In genomic region chr2:87498169-87498568, GRCh38 we compare ENCODE assay signal across 8 cellular contexts.
DNase-seq lines count a peak whose midpoint lies in the region; ATAC-seq lines count a peak whose summit lies in the region.
"Not testable (repeated sequence)": the region's sequence is repeated elsewhere in the genome, so short reads cannot be mapped to it uniquely, and the experiment has no call there.

No MANE protein-coding gene starts in this region.

- H3K4me3 Mint-ChIP-seq in activated naive CD4-positive, alpha-beta T cell treated with anti-CD3 and anti-CD28 coated beads, Interleukin-2, amount 50 U/mL, for 24 hours, result peak overlapping the region; percentile 30

- H3K4me1 Mint-ChIP-seq in activated naive CD4-positive, alpha-beta T cell treated with anti-CD3 and anti-CD28 coated beads, Interleukin-2, amount 50 U/mL, for 24 hours, result peaks cover 26% of the 10 kb centered on the region

- H3K27ac Mint-ChIP-seq in activated naive CD4-positive, alpha-beta T cell treated with anti-CD3 and anti-CD28 coated beads, Interleukin-2, amount 50 U/mL, for 24 hours, result peak overlapping the region; percentile 35

- not testable (repeated sequence) for H3K9me3 Mint-ChIP-seq in activated naive CD4-positive, alpha-beta T cell treated with anti-CD3 and anti-CD28 coated beads, Interleukin-2, amount 50 U/mL, for 24 hours

- not testable (repeated sequence) for DNase-seq in left ventricle myocardium superior
- peak; percentile 64 for DNase-seq in stimulated activated CD4-positive, alpha-beta T cell treated with anti-CD3 and anti-CD28 coated beads, Interleukin-4, amount 100 ng/mL, for 24 hours

- peaks cover 11% of the 10 kb centered on the region for H3K36me3 Mint-ChIP-seq in activated naive CD4-positive, alpha-beta T cell treated with anti-CD3 and anti-CD28 coated beads, Interleukin-2, amount 50 U/mL, for 24 hours

- intact Hi-C loops in left ventricle myocardium superior (cut with micrococcal nuclease), result not testable (repeated sequence)

- ATAC-seq in GM18498 (IDR thresholded peaks at IDR 0.05; ENCODE audit: unreplicated experiment), result peak; percentile 67
- ATAC-seq in GM21360 (IDR thresholded peaks at IDR 0.05; ENCODE audit: unreplicated experiment), result peak; percentile 70
- ATAC-seq in HG02798 (IDR thresholded peaks at IDR 0.05; ENCODE audit: poor library complexity, unreplicated experiment), result peak; percentile 77
- ATAC-seq in HG03460 (IDR thresholded peaks at IDR 0.05; ENCODE audit: unreplicated experiment), result peak; percentile 56
- ATAC-seq in activated CD4-positive, CD25-positive, alpha-beta regulatory T cell treated with anti-CD3 and anti-CD28 coated beads, Interleukin-2, amount 50 U/mL, for 24 hours, result peak; percentile 44 to 52
- ATAC-seq in left ventricle myocardium superior, result peak; percentile 15

- H3K27me3 Mint-ChIP-seq in activated naive CD4-positive, alpha-beta T cell treated with anti-CD3 and anti-CD28 coated beads, Interleukin-2, amount 50 U/mL, for 24 hours, result not testable (repeated sequence)

Comparison
In these comparisons a context has a peak if more than half of its experiments do, and no peak if none do; other contexts are left out.
1. ATAC-seq: peak in every context shown above with its lines; median percentile 77 in HG02798; 70 in GM21360; 67 in GM18498; 56 in HG03460; 48 in activated CD4-positive, CD25-positive, alpha-beta regulatory T cell treated with anti-CD3 and anti-CD28 coated beads, Interleukin-2, amount 50 U/mL, for 24 hours; 15 in left ventricle myocardium superior.